ENCODE assay signal across 18 cellular contexts in the genomic region with DNA sequence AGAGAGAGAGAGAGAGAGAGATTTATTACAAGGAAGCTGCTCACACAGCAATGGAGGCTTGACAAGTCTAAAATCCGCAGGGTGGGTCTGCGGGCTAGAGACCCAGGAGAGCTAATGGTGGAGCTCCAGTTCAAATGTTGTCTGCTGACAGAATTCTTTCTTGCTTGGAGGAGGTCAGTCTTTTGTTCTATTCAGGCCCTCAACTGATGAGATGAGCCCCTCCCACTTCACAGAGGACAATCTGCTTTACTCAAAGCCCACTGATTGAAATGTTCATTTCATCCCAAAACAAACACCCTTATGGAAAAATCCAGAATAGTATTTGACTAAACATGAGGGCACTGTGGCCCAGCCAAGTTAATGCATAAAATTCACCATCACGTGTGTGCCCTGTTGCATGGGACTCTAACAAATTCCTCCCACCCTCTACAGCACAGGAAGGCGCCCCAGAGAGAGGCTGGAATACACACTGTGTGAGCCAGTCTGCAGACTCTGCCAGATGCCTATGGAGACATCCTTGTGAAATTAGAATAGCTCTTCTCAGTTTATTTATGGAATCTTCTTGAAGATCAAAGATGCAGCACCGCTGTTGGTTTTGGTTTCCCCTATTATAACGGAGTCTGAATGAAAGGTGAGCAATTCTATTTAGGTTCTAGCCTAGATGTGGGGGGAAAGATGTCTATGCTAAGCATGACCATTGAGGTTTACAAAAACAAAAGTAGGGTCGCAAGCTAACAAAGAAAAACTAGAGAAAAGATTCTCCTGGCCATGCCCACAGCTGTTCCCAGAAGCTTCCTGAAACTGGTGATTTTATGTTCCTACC.
A peak's percentile ranks its signal among the peaks of the same experiment; 100 is the strongest.
DNase-seq lines count a peak whose midpoint lies in the region; ATAC-seq and TF ChIP-seq lines count a peak whose summit lies in the region.
"Had no signal": no experiment of that assay in that cellular context is flagged by ENCODE, and none has a peak within 500 bp of the region (broad histone marks: within the 10 kb centered on the region; RNA-seq: fewer than 3 reads in every experiment).

No MANE protein-coding gene starts in this region.

- ATAC-seq in GM19397 (IDR thresholded peaks at IDR 0.05; ENCODE audit: unreplicated experiment) (peak; percentile 34), HG02678 (IDR thresholded peaks at IDR 0.05; ENCODE audit: unreplicated experiment) (peak; percentile 39), HG03571 (IDR thresholded peaks at IDR 0.05; ENCODE audit: unreplicated experiment) (peak; percentile 20)

- TF ChIP-seq CTCF in sigmoid colon (IDR thresholded peaks at IDR 0.05), result no peak

- H3K27ac ChIP-seq in sigmoid colon, result peak overlapping the region in 1 of 4 donors; percentile 11
- H3K27ac ChIP-seq: C4-2B, esophagus squamous epithelium, thyroid gland had no signal

- no peaks in the 10 kb centered on the region for H3K27me3 ChIP-seq in sigmoid colon

- intact Hi-C loops in sigmoid colon (cut with DNase I), result no loop called here

- TF ChIP-seq EP300 in sigmoid colon (IDR thresholded peaks at IDR 0.05), result no peak

- H3K9me3 ChIP-seq in sigmoid colon, result peaks cover 0 to 3% (median 0%) of the 10 kb centered on the region in 4 donors
- H3K9me3 ChIP-seq: thyroid gland had no signal

- peak; percentile 46 for DNase-seq in smooth muscle cell of the brain vasculature (ENCODE audit: low read depth, low spot score)
- no peak for DNase-seq in hypothalamus (lab: John Stamatoyannopoulos, UW)
- DNase-seq in NAMALWA (ENCODE audit: low spot score), result no peak
- DNase-seq in NOMO-1 (lab: John Stamatoyannopoulos, UW; ENCODE audit: unreplicated experiment in 2 of 2), result no peak
- no peak for DNase-seq in sigmoid colon
- DNase-seq: activated CD4-positive, alpha-beta T cell treated with anti-CD3 and anti-CD28 coated beads, Interleukin-2, amount 10 ng/mL, durations not matched to agents 24 days and 14 days; activated naive CD8-positive, alpha-beta T cell treated with anti-CD3 and anti-CD28 coated beads for 36 hours; activated T-cell treated with anti-CD3 and anti-CD28 coated beads, Interleukin-2, amount 50 U/mL, for 24 hours; esophagus squamous epithelium; kidney; NCI-H1930; NCI-H510A; stimulated activated CD4-positive, alpha-beta T cell treated with anti-CD3 and anti-CD28 coated beads, Interleukin-4, amount 100 ng/mL, for 1 hour; thyroid gland had no signal

- peaks cover 0 to 8% (median 2%) of the 10 kb centered on the region in 4 donors for H3K4me1 ChIP-seq in sigmoid colon
- H3K4me1 ChIP-seq: esophagus squamous epithelium, thyroid gland had no signal

- no peaks in the 10 kb centered on the region for H3K36me3 ChIP-seq in sigmoid colon
- H3K36me3 ChIP-seq: esophagus squamous epithelium, thyroid gland had no signal

- WGBS in sigmoid colon, 2 donors, result 78 to 83% methylated on average over 7 of the region's 7 CpGs

- no peak overlapping the region for H3K4me3 ChIP-seq in sigmoid colon
- H3K4me3 ChIP-seq: esophagus squamous epithelium, thyroid gland had no signal

- TF ChIP-seq POLR2A in sigmoid colon (IDR thresholded peaks at IDR 0.05), result no peak
